1 cellular context compared by ENCODE assay signal in the genomic region with DNA sequence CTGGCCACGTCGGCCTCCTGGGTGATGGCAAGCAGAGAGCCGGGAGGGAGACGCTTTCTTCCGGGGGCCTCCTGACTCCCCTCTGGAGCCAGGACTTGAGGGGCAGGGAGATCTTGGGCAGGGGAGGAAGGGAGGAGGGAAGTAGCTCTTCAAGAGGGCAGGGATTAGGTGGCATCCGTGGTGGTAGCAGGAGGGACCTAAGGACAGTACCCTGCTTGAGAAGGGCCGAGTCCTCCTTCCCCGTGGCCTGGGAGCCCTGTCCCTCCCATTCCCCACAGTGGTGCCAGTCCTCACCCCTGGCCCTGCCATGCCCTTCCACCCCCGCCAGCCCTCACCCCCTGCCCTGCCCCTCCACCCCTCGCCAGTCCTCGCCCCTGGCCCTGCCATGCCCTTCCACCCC.
TF ChIP-seq lines count a peak whose summit lies in the region.

No MANE protein-coding gene starts in this region.

TF ChIP-seq in WTC11, 78 proteins besides CTCF, POLR2A, EP300 and RAD21 (continued from another document):
- TF ChIP-seq ARID4B (CRISPR knock-in tag; IDR thresholded peaks at IDR 0.05; ENCODE audit: borderline replicate concordance): no peak
- no peak for TF ChIP-seq MYBL2 (CRISPR knock-in tag; IDR thresholded peaks at IDR 0.05)
- TF ChIP-seq SMAD3 (CRISPR knock-in tag; IDR thresholded peaks at IDR 0.05; ENCODE audit: borderline replicate concordance): no peak
- TF ChIP-seq, protein P1, sequence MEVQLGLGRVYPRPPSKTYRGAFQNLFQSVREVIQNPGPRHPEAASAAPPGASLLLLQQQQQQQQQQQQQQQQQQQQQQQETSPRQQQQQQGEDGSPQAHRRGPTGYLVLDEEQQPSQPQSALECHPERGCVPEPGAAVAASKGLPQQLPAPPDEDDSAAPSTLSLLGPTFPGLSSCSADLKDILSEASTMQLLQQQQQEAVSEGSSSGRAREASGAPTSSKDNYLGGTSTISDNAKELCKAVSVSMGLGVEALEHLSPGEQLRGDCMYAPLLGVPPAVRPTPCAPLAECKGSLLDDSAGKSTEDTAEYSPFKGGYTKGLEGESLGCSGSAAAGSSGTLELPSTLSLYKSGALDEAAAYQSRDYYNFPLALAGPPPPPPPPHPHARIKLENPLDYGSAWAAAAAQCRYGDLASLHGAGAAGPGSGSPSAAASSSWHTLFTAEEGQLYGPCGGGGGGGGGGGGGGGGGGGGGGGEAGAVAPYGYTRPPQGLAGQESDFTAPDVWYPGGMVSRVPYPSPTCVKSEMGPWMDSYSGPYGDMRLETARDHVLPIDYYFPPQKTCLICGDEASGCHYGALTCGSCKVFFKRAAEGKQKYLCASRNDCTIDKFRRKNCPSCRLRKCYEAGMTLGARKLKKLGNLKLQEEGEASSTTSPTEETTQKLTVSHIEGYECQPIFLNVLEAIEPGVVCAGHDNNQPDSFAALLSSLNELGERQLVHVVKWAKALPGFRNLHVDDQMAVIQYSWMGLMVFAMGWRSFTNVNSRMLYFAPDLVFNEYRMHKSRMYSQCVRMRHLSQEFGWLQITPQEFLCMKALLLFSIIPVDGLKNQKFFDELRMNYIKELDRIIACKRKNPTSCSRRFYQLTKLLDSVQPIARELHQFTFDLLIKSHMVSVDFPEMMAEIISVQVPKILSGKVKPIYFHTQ (CRISPR knock-in tag; IDR thresholded peaks at IDR 0.05): no peak
- no peak for TF ChIP-seq CREM (CRISPR knock-in tag; IDR thresholded peaks at IDR 0.05)
- no peak for TF ChIP-seq JUN (CRISPR knock-in tag; IDR thresholded peaks at IDR 0.05)
- TF ChIP-seq, protein P2, sequence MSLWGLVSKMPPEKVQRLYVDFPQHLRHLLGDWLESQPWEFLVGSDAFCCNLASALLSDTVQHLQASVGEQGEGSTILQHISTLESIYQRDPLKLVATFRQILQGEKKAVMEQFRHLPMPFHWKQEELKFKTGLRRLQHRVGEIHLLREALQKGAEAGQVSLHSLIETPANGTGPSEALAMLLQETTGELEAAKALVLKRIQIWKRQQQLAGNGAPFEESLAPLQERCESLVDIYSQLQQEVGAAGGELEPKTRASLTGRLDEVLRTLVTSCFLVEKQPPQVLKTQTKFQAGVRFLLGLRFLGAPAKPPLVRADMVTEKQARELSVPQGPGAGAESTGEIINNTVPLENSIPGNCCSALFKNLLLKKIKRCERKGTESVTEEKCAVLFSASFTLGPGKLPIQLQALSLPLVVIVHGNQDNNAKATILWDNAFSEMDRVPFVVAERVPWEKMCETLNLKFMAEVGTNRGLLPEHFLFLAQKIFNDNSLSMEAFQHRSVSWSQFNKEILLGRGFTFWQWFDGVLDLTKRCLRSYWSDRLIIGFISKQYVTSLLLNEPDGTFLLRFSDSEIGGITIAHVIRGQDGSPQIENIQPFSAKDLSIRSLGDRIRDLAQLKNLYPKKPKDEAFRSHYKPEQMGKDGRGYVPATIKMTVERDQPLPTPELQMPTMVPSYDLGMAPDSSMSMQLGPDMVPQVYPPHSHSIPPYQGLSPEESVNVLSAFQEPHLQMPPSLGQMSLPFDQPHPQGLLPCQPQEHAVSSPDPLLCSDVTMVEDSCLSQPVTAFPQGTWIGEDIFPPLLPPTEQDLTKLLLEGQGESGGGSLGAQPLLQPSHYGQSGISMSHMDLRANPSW (CRISPR knock-in tag; conservative IDR thresholded peaks at IDR 0.05; ENCODE audit: low read depth): no peak
- TF ChIP-seq ZNF532 (CRISPR knock-in tag; IDR thresholded peaks at IDR 0.05; ENCODE audit: borderline replicate concordance): no peak
- no peak for TF ChIP-seq ZBTB21 (CRISPR knock-in tag; IDR thresholded peaks at IDR 0.05; ENCODE audit: borderline replicate concordance)
- TF ChIP-seq, protein P3, sequence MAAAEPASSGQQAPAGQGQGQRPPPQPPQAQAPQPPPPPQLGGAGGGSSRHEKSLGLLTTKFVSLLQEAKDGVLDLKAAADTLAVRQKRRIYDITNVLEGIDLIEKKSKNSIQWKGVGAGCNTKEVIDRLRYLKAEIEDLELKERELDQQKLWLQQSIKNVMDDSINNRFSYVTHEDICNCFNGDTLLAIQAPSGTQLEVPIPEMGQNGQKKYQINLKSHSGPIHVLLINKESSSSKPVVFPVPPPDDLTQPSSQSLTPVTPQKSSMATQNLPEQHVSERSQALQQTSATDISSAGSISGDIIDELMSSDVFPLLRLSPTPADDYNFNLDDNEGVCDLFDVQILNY (CRISPR knock-in tag; IDR thresholded peaks at IDR 0.05): no peak
- TF ChIP-seq, protein P4, sequence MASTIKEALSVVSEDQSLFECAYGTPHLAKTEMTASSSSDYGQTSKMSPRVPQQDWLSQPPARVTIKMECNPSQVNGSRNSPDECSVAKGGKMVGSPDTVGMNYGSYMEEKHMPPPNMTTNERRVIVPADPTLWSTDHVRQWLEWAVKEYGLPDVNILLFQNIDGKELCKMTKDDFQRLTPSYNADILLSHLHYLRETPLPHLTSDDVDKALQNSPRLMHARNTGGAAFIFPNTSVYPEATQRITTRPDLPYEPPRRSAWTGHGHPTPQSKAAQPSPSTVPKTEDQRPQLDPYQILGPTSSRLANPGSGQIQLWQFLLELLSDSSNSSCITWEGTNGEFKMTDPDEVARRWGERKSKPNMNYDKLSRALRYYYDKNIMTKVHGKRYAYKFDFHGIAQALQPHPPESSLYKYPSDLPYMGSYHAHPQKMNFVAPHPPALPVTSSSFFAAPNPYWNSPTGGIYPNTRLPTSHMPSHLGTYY (CRISPR knock-in tag; IDR thresholded peaks at IDR 0.05): no peak
- TF ChIP-seq, protein P5, sequence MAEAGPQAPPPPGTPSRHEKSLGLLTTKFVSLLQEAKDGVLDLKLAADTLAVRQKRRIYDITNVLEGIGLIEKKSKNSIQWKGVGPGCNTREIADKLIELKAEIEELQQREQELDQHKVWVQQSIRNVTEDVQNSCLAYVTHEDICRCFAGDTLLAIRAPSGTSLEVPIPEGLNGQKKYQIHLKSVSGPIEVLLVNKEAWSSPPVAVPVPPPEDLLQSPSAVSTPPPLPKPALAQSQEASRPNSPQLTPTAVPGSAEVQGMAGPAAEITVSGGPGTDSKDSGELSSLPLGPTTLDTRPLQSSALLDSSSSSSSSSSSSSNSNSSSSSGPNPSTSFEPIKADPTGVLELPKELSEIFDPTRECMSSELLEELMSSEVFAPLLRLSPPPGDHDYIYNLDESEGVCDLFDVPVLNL (CRISPR knock-in tag; IDR thresholded peaks at IDR 0.05; ENCODE audit: borderline replicate concordance, low read depth): no peak
- no peak for TF ChIP-seq TEAD4 (CRISPR knock-in tag; IDR thresholded peaks at IDR 0.05)
- TF ChIP-seq, protein P6, sequence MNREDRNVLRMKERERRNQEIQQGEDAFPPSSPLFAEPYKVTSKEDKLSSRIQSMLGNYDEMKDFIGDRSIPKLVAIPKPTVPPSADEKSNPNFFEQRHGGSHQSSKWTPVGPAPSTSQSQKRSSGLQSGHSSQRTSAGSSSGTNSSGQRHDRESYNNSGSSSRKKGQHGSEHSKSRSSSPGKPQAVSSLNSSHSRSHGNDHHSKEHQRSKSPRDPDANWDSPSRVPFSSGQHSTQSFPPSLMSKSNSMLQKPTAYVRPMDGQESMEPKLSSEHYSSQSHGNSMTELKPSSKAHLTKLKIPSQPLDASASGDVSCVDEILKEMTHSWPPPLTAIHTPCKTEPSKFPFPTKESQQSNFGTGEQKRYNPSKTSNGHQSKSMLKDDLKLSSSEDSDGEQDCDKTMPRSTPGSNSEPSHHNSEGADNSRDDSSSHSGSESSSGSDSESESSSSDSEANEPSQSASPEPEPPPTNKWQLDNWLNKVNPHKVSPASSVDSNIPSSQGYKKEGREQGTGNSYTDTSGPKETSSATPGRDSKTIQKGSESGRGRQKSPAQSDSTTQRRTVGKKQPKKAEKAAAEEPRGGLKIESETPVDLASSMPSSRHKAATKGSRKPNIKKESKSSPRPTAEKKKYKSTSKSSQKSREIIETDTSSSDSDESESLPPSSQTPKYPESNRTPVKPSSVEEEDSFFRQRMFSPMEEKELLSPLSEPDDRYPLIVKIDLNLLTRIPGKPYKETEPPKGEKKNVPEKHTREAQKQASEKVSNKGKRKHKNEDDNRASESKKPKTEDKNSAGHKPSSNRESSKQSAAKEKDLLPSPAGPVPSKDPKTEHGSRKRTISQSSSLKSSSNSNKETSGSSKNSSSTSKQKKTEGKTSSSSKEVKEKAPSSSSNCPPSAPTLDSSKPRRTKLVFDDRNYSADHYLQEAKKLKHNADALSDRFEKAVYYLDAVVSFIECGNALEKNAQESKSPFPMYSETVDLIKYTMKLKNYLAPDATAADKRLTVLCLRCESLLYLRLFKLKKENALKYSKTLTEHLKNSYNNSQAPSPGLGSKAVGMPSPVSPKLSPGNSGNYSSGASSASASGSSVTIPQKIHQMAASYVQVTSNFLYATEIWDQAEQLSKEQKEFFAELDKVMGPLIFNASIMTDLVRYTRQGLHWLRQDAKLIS (CRISPR knock-in tag; IDR thresholded peaks at IDR 0.05; ENCODE audit: borderline replicate concordance): no peak
- TF ChIP-seq ZNF317 (CRISPR knock-in tag; IDR thresholded peaks at IDR 0.05; ENCODE audit: borderline replicate concordance, low read depth): no peak
